In genomic region chr20:63520594-63520938, GRCh38 we compare ENCODE assay signal across 8 cellular contexts. TPM values are rescaled to one million over a fixed set of nuclear protein-coding genes. Genes with fewer than 3 reads are reported as not detected.
DNase-seq lines count a peak whose midpoint lies in the region; ATAC-seq and TF ChIP-seq lines count a peak whose summit lies in the region.

Gene PPDPF (plus strand): TSS chr20:63520765. CDS start chr20:63521309, 544 bp downstream.

- H3K27ac Mint-ChIP-seq in activated CD8-positive, alpha-beta T cell treated with anti-CD3 and anti-CD28 coated beads, Interleukin-2, amount 10 ng/mL, durations not matched to agents 7 days and 5 days = peak within 1 kb of the TSS; percentile 81

- POLR2A ChIA-PET in AG04449 (lab: Yijun Ruan, JAX) = interaction anchor here (0.6 to 2.0 kb wide), 7 partner anchors 10 to 345 kb away, joined by 3 to 7 read pairs (median 5); partner anchors contain the start of genes ARFGAP1, PTK6, RTEL1 and TPD52L2
- POLR2A ChIA-PET in activated CD8-positive, alpha-beta T cell treated with anti-CD3 and anti-CD28 coated beads, Interleukin-2, amount 10 ng/mL, durations not matched to agents 7 days and 5 days (lab: Charles Lee) = interaction anchor here (0.9 to 2.1 kb wide), 15 partner anchors 9 to 419 kb away, joined by 3 to 22 read pairs (median 6); partner anchors contain the start of genes DNAJC5, PTK6, SRMS and TPD52L2

- H3K4me3 ChIP-seq in AG04449 (ENCODE audit: low read depth, low read length) = peak within 1 kb of the TSS; percentile 91

- H3K36me3 Mint-ChIP-seq in activated CD8-positive, alpha-beta T cell treated with anti-CD3 and anti-CD28 coated beads, Interleukin-2, amount 10 ng/mL, durations not matched to agents 7 days and 5 days (ENCODE audit: low read depth) = peaks cover 30% of the 10 kb centered on the region

- H3K9me3 Mint-ChIP-seq in activated CD8-positive, alpha-beta T cell treated with anti-CD3 and anti-CD28 coated beads, Interleukin-2, amount 10 ng/mL, durations not matched to agents 7 days and 5 days (ENCODE audit: insufficient read depth) = no peaks in the 10 kb centered on the region

- peak within 1 kb of the TSS; percentile 77 for H3K4me3 Mint-ChIP-seq in activated CD8-positive, alpha-beta T cell treated with anti-CD3 and anti-CD28 coated beads, Interleukin-2, amount 10 ng/mL, durations not matched to agents 7 days and 5 days

- H3K27me3 Mint-ChIP-seq in activated CD8-positive, alpha-beta T cell treated with anti-CD3 and anti-CD28 coated beads, Interleukin-2, amount 10 ng/mL, durations not matched to agents 7 days and 5 days (ENCODE audit: low read depth) = peaks cover 8% of the 10 kb centered on the region

- no peak for TF ChIP-seq CTCF in AG04449 (IDR thresholded peaks at IDR 0.05; ENCODE audit: insufficient read depth, low read length, missing control alignments)

- CTCF ChIA-PET in AG04449 (lab: Yijun Ruan, JAX) = interaction anchor here (1.0 to 5.0 kb wide), 6 partner anchors 8 to 211 kb away, joined by 3 to 34 read pairs (median 6); partner anchors contain the start of gene PTK6
- CTCF ChIA-PET in activated CD8-positive, alpha-beta T cell treated with anti-CD3 and anti-CD28 coated beads, Interleukin-2, amount 10 ng/mL, durations not matched to agents 7 days and 5 days (lab: Charles Lee) = interaction anchor here (0.7 to 2.1 kb wide), 8 partner anchors 8 to 454 kb away, joined by 3 to 13 read pairs (median 5); partner anchors contain the start of genes PTK6 and RTEL1

- DNase-seq in AG04449 (ENCODE audit: low read depth, low spot score) (no peak), NCI-H748 treated with DMSO at 0.1 percent for 48 hours (lab: John Stamatoyannopoulos, UW) (peak; percentile 13), medulla oblongata (ENCODE audit: extremely low spot score) (peak; percentile 87)
- DNase-seq in activated CD8-positive, alpha-beta T cell treated with anti-CD3 and anti-CD28 coated beads, Interleukin-2, amount 10 ng/mL, durations not matched to agents 7 days and 5 days = peak; percentile 87
- peak; percentile 77 for DNase-seq in effector CD8-positive, alpha-beta T cell (lab: John Stamatoyannopoulos, UW)
- peak; percentile 66 to 76 (median 74) for DNase-seq in stimulated activated CD4-positive, alpha-beta T cell treated with anti-CD3 and anti-CD28 coated beads, TNF-alpha, amount 100 ng/mL, for 24 hours (ENCODE audit: low read depth in 3 of 3)

- peaks cover 9% of the 10 kb centered on the region for H3K4me1 Mint-ChIP-seq in activated CD8-positive, alpha-beta T cell treated with anti-CD3 and anti-CD28 coated beads, Interleukin-2, amount 10 ng/mL, durations not matched to agents 7 days and 5 days (ENCODE audit: low read depth)

- ATAC-seq in GM18858 (IDR thresholded peaks at IDR 0.05; ENCODE audit: unreplicated experiment) = peak; percentile 54
- peak; percentile 55 for ATAC-seq in HG03066 (IDR thresholded peaks at IDR 0.05; ENCODE audit: low read depth, unreplicated experiment)
- ATAC-seq in activated CD8-positive, alpha-beta T cell treated with anti-CD3 and anti-CD28 coated beads, Interleukin-2, amount 10 ng/mL, durations not matched to agents 7 days and 5 days = peak; percentile 83

RNA-seq across cellular contexts. Expression of gene PPDPF, which starts in this region (rescaled TPM):
- 100 to 1,000 TPM; 292 to 296 TPM for total RNA-seq in activated CD8-positive, alpha-beta T cell treated with anti-CD3 and anti-CD28 coated beads, Interleukin-2, amount 10 ng/mL, durations not matched to agents 7 days and 5 days
